11 cellular contexts compared by ENCODE assay signal in the genomic region with DNA sequence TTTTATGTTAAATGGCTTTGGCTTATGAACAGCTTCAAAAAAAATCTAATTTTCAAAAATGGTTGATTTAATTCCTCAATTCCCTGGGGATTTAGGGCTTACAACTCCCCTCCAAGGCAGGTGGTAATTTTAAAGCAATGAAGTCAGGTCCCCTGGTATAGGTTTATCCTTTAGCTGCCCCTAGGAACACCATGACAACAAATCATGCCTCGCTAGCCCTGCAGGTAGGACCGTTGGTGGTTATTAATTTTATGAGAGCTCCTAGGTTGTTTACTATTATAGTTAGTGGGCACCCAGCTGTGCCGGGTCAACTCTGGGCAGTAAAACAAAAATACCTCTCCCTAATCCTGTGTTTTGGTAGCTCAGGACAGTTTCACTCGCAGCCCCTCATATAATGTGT.
"Had no signal": no experiment of that assay in that cellular context is flagged by ENCODE, and none has a peak within 500 bp of the region (broad histone marks: within the 10 kb centered on the region; RNA-seq: fewer than 3 reads in every experiment).

No MANE protein-coding gene starts in this region.

- ATAC-seq: effector memory CD8-positive, alpha-beta T cell; natural killer cell had no signal

- DNase-seq: activated CD4-positive, alpha-beta memory T cell treated with anti-CD3 and anti-CD28 coated beads, Interleukin-2, amount 10 ng/mL, durations not matched to agents 7 days and 5 days; activated naive CD8-positive, alpha-beta T cell treated with anti-CD3 and anti-CD28 coated beads, Interleukin-2, amount 10 ng/mL, durations not matched to agents 7 days and 5 days; anterior cingulate cortex; cerebellar nuclear complex; effector memory CD8-positive, alpha-beta T cell; kidney; left ventricle myocardium inferior; natural killer cell; nucleus accumbens; tibial artery; uterus had no signal
